37 cellular contexts compared by ENCODE assay signal in the genomic region with DNA sequence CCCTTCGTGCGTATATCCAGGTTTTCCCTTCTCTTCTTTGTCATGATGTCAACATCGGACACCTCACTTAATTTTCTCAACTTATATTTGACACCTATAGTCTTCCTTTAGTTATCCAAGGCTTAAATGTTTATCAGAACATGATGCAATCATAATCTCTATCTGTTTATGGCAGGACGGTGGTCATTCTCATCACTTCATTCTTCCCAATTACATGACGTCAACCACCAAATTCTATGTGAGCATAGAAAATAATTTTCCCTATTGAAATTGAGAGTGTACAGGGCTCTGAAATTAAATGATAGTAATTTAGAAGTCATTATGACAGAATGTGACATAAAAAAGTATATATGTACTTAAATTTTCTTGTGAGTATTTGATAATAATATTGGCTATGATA.
"Had no signal": no experiment of that assay in that cellular context is flagged by ENCODE, and none has a peak within 500 bp of the region (broad histone marks: within the 10 kb centered on the region; RNA-seq: fewer than 3 reads in every experiment).

No MANE protein-coding gene starts in this region.

- H3K4me1 ChIP-seq: adrenal gland had no signal

- H3K27ac Mint-ChIP-seq: activated B cell treated with CpG ODN at 0.5 μM for 24 hours; activated CD4-positive, alpha-beta memory T cell treated with anti-CD3 and anti-CD28 coated beads for 36 hours; activated CD4-positive, alpha-beta T cell treated with anti-CD3 and anti-CD28 coated beads, Interleukin-2, amount 10 ng/mL, durations not matched to agents 24 days and 14 days; activated CD8-positive, alpha-beta T cell treated with anti-CD3 and anti-CD28 coated beads for 36 hours; activated naive CD4-positive, alpha-beta T cell treated with anti-CD3 and anti-CD28 coated beads for 36 hours; activated naive CD4-positive, alpha-beta T cell treated with anti-CD3 and anti-CD28 coated beads, Interleukin-2, amount 50 U/mL, for 72 hours; activated naive CD8-positive, alpha-beta T cell treated with anti-CD3 and anti-CD28 coated beads for 36 hours; activated T-cell treated with anti-CD3 and anti-CD28 coated beads, Interleukin-2, amount 50 U/mL, for 72 hours; activated T-helper 1 cell treated with anti-CD3 and anti-CD28 coated beads, Interleukin-12 subunit alpha, Interleukin-12 subunit beta, Interleukin-2, Interleukin-4 antibody, amounts not matched to agents 30 ng/mL and 10 ng/mL and 1 ng/mL, durations not matched to agents 14 hours and 24 hours and 36 hours; activated T-helper 17 cell treated with anti-CD3 and anti-CD28 coated beads, Interleukin-2, amount 50 U/mL, for 72 hours; brain; T-helper 1 cell treated with Interleukin-12 subunit alpha and Interleukin-12 subunit beta and Interleukin-4 antibody, amounts not matched to agents 30 μg/mL and 1 μg/mL, for 36 hours; T-helper 2 cell treated with Interferon-gamma antibody and Interleukin-4, amounts not matched to agents 5 μg/mL and 100 μg/mL, for 36 hours had no signal

- H3K4me3 Mint-ChIP-seq: activated B cell treated with CpG ODN at 0.5 μM for 24 hours; activated CD4-positive, alpha-beta memory T cell treated with anti-CD3 and anti-CD28 coated beads for 36 hours; activated CD4-positive, alpha-beta T cell treated with anti-CD3 and anti-CD28 coated beads, Interleukin-2, amount 10 ng/mL, durations not matched to agents 24 days and 14 days; activated CD8-positive, alpha-beta T cell treated with anti-CD3 and anti-CD28 coated beads for 36 hours; activated naive CD4-positive, alpha-beta T cell treated with anti-CD3 and anti-CD28 coated beads for 36 hours; activated naive CD8-positive, alpha-beta T cell treated with anti-CD3 and anti-CD28 coated beads for 36 hours; activated T-cell treated with anti-CD3 and anti-CD28 coated beads, Interleukin-2, amount 50 U/mL, for 4 hours; activated T-cell treated with anti-CD3 and anti-CD28 coated beads, Interleukin-2, amount 50 U/mL, for 72 hours; activated T-helper 1 cell treated with anti-CD3 and anti-CD28 coated beads, Interleukin-12 subunit alpha, Interleukin-12 subunit beta, Interleukin-2, Interleukin-4 antibody, amounts not matched to agents 30 ng/mL and 10 ng/mL and 1 ng/mL, durations not matched to agents 14 hours and 24 hours and 36 hours; activated T-helper 17 cell treated with anti-CD3 and anti-CD28 coated beads, Interleukin-2, amount 50 U/mL, for 72 hours; brain; central memory CD8-positive, alpha-beta T cell; T-helper 1 cell treated with Interleukin-12 subunit alpha and Interleukin-12 subunit beta and Interleukin-4 antibody, amounts not matched to agents 30 μg/mL and 1 μg/mL, for 36 hours; T-helper 2 cell treated with Interferon-gamma antibody and Interleukin-4, amounts not matched to agents 5 μg/mL and 100 μg/mL, for 36 hours had no signal

- H3K27ac ChIP-seq: adrenal gland, cardiac muscle cell, VCaP had no signal

- H3K4me1 Mint-ChIP-seq: activated B cell treated with CpG ODN at 0.5 μM for 24 hours; activated CD4-positive, alpha-beta T cell treated with anti-CD3 and anti-CD28 coated beads, Interleukin-2, amount 10 ng/mL, durations not matched to agents 24 days and 14 days; activated naive CD8-positive, alpha-beta T cell treated with anti-CD3 and anti-CD28 coated beads for 36 hours; activated T-helper 17 cell treated with anti-CD3 and anti-CD28 coated beads, Interleukin-2, amount 50 U/mL, for 72 hours; brain; central memory CD8-positive, alpha-beta T cell had no signal

- H3K27me3 ChIP-seq: adrenal gland, cardiac muscle cell had no signal

- H3K36me3 ChIP-seq: adrenal gland, cardiac muscle cell had no signal

- H3K9me3 Mint-ChIP-seq: activated naive CD4-positive, alpha-beta T cell treated with anti-CD3 and anti-CD28 coated beads for 36 hours had no signal

- DNase-seq: activated B cell treated with CpG ODN at 0.5 μM for 24 hours; activated CD4-positive, alpha-beta memory T cell treated with anti-CD3 and anti-CD28 coated beads for 36 hours; activated CD4-positive, alpha-beta T cell treated with anti-CD3 and anti-CD28 coated beads for 4 hours; activated CD4-positive, alpha-beta T cell treated with anti-CD3 and anti-CD28 coated beads, Interleukin-2, amount 10 ng/mL, durations not matched to agents 24 days and 14 days; activated CD4-positive, alpha-beta T cell treated with anti-CD3 and anti-CD28 coated beads, Interleukin-2, amount 50 U/mL, for 1 hour; activated CD4-positive, alpha-beta T cell treated with anti-CD3 and anti-CD28 coated beads, Interleukin-2, amount 50 U/mL, for 4 hours; activated CD4-positive, CD25-positive, alpha-beta regulatory T cell treated with anti-CD3 and anti-CD28 coated beads, Interleukin-2, amount 50 U/mL, for 72 hours; activated CD8-positive, alpha-beta memory T cell treated with anti-CD3 and anti-CD28 coated beads, Interleukin-2, amount 50 U/mL, for 4 hours; activated CD8-positive, alpha-beta T cell treated with anti-CD3 and anti-CD28 coated beads for 36 hours; activated effector memory CD4-positive, alpha-beta T cell treated with anti-CD3 and anti-CD28 coated beads, Interleukin-2, amount 50 U/mL, for 16 hours; activated gamma-delta T cell treated with Interleukin-2 at 50 U/mL for 16 hours; activated naive CD4-positive, alpha-beta T cell; activated naive CD4-positive, alpha-beta T cell treated with anti-CD3 and anti-CD28 coated beads for 36 hours; activated naive CD4-positive, alpha-beta T cell treated with anti-CD3 and anti-CD28 coated beads, Interleukin-2, amount 50 U/mL, for 16 hours; activated naive CD8-positive, alpha-beta T cell treated with anti-CD3 and anti-CD28 coated beads for 36 hours; activated T-cell treated with anti-CD3 and anti-CD28 coated beads for 4 hours; activated T-cell treated with anti-CD3 and anti-CD28 coated beads, Interleukin-2, amount 50 U/mL, for 1 hour; activated T-cell treated with anti-CD3 and anti-CD28 coated beads, Interleukin-2, amount 50 U/mL, for 4 hours; activated T-cell treated with anti-CD3 and anti-CD28 coated beads, Interleukin-2, amount 50 U/mL, for 72 hours; adrenal gland; amniotic stem cell; aorta; caudate nucleus; cerebellar nuclear complex; T-helper 2 cell; T-helper 9 cell had no signal

- H3K9me3 ChIP-seq: adrenal gland had no signal

- FAIRE-seq: bronchial epithelial cell, TTC549 had no signal

- H3K36me3 Mint-ChIP-seq: activated CD4-positive, alpha-beta memory T cell treated with anti-CD3 and anti-CD28 coated beads for 36 hours; activated naive CD4-positive, alpha-beta T cell treated with anti-CD3 and anti-CD28 coated beads, Interleukin-2, amount 50 U/mL, for 72 hours; activated naive CD8-positive, alpha-beta T cell treated with anti-CD3 and anti-CD28 coated beads for 36 hours; brain had no signal

- ATAC-seq: activated CD8-positive, alpha-beta T cell treated with anti-CD3 and anti-CD28 coated beads for 36 hours; activated naive CD4-positive, alpha-beta T cell treated with anti-CD3 and anti-CD28 coated beads, Interleukin-2, amount 50 U/mL, for 72 hours; activated T-cell treated with anti-CD3 and anti-CD28 coated beads, Interleukin-2, amount 50 U/mL, for 4 hours; activated T-cell treated with anti-CD3 and anti-CD28 coated beads, Interleukin-2, amount 50 U/mL, for 72 hours; activated T-helper 17 cell treated with anti-CD3 and anti-CD28 coated beads, Interleukin-2, amount 50 U/mL, for 72 hours had no signal

- H3K4me3 ChIP-seq: adrenal gland, cardiac muscle cell had no signal

- H3K27me3 Mint-ChIP-seq: activated B cell treated with CpG ODN at 0.5 μM for 24 hours; activated CD4-positive, alpha-beta memory T cell treated with anti-CD3 and anti-CD28 coated beads for 36 hours; activated CD4-positive, alpha-beta T cell treated with anti-CD3 and anti-CD28 coated beads, Interleukin-2, amount 10 ng/mL, durations not matched to agents 24 days and 14 days; activated CD8-positive, alpha-beta T cell treated with anti-CD3 and anti-CD28 coated beads for 36 hours; activated naive CD8-positive, alpha-beta T cell treated with anti-CD3 and anti-CD28 coated beads for 36 hours; activated T-helper 17 cell treated with anti-CD3 and anti-CD28 coated beads, Interleukin-2, amount 50 U/mL, for 72 hours; brain; central memory CD8-positive, alpha-beta T cell had no signal
